Comparison of ENCODE assay signal across 23 cellular contexts in the genomic region with DNA sequence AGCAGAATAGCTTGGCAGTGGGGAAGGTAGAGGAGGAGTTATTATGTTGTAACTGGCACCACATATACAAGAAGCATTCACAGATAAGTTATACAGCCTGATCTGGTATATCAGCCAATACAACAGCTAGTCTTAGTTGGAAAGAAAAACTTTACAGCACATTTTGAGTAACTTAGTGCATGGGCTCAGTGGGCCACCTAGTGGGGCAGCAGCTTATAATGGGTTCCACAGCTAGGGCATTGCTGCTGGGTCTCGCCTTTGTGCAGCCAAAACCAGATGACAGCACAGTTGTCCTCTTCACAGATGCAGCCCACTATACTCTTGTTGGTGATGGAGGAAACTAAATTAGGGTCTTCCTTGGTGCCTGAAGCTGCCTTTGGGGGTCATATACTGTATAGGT.
A peak's percentile ranks its signal among the peaks of the same experiment; 100 is the strongest.
DNase-seq lines count a peak whose midpoint lies in the region; ATAC-seq and TF ChIP-seq lines count a peak whose summit lies in the region.
"Had no signal": no experiment of that assay in that cellular context is flagged by ENCODE, and none has a peak within 500 bp of the region (broad histone marks: within the 10 kb centered on the region; RNA-seq: fewer than 3 reads in every experiment).

No MANE protein-coding gene starts in this region.

- no peaks in the 10 kb centered on the region for H3K27me3 ChIP-seq in kidney epithelial cell (ENCODE audit: control insufficient read depth, insufficient read depth, low read length)
- H3K27me3 ChIP-seq: pancreas, right atrium auricular region, SJSA1 had no signal

- peak; percentile 30 for DNase-seq in NCI-H82 (lab: John Stamatoyannopoulos, UW)
- DNase-seq in NCI-H82 treated with DMSO at 0.1 percent for 48 hours (lab: John Stamatoyannopoulos, UW; ENCODE audit: unreplicated experiment) = no peak
- DNase-seq in GM20000 (ENCODE audit: low spot score) = no peak
- DNase-seq in kidney epithelial cell (ENCODE audit: low read depth) = no peak
- no peak for DNase-seq in NCI-H1092 (lab: John Stamatoyannopoulos, UW)
- DNase-seq in SW 1271 (lab: John Stamatoyannopoulos, UW) = no peak
- DNase-seq: activated naive CD8-positive, alpha-beta T cell treated with anti-CD3 and anti-CD28 coated beads for 36 hours; DND-41; dorsolateral prefrontal cortex; immature natural killer cell; NCI-H2081; NCI-H345; nephron progenitor cell; pancreas; stimulated activated CD4-positive, alpha-beta T cell treated with anti-CD3 and anti-CD28 coated beads, Interleukin-12 subunit alpha, Interleukin-12 subunit beta, amount 100 ng/mL, for 4 hours; T-helper 17 cell had no signal

- ATAC-seq in HG02678 (IDR thresholded peaks at IDR 0.05; ENCODE audit: unreplicated experiment) = no peak

- TF ChIP-seq CTCF in GM20000 (IDR thresholded peaks at IDR 0.05; ENCODE audit: extremely low read depth, missing control alignments) = peak; percentile 21
- peak; percentile 9; the same call in 1 of the 2 replicates for TF ChIP-seq CTCF in VCaP (conservative IDR thresholded peaks at IDR 0.05)
- TF ChIP-seq CTCF in kidney epithelial cell (IDR thresholded peaks at IDR 0.05; ENCODE audit: insufficient read depth, low read length, poor library complexity, severe bottlenecking) = peak; percentile 29

- no peaks in the 10 kb centered on the region for H3K36me3 ChIP-seq in kidney epithelial cell (ENCODE audit: control insufficient read depth, insufficient read depth, low read length)
- H3K36me3 ChIP-seq: pancreas, right atrium auricular region, SJSA1 had no signal

- no peak overlapping the region for H3K27ac ChIP-seq in VCaP
- H3K27ac ChIP-seq: dorsolateral prefrontal cortex, epithelial cell of prostate, KMS-11, pancreas, right atrium auricular region, SJSA1 had no signal

- H3K4me3 ChIP-seq in kidney epithelial cell (ENCODE audit: low read depth, low read length) = no peak overlapping the region
- H3K4me3 ChIP-seq: dorsolateral prefrontal cortex, mucosa of descending colon, pancreas, right atrium auricular region, SJSA1 had no signal
